ENCODE assay signal across 8 cellular contexts in the genomic region with DNA sequence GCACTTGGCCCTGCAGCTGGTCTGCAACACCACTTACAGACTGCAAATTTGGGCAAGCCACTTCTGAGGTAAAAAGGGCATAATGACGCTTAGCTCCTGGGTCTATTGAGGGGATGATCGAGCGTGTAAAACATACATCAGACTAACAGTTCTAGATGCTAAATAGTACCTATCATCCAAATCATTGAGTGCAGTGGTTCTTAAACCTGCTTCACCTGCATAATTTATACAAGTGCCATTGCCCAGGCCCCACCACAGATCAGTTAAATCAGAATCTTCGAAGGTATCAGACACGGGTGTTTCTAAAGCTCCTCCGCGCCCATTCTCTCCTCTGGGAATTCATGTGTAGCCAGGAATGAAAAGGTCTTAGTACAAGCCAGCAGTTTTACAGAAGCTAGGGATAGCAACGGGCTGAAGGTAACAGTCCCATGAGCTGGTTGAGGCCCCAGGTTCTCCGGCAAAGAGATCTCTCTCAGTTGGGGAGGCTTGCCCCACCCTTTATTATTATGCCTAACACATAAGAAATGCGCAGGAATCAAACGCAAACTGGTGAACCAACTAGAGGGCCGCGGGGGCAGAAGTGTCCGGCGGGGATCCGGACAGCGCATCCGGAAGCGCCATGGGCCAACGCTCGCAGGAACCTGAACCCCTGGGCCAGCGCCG. TPM values are rescaled to one million over a fixed set of nuclear protein-coding genes. Genes with fewer than 3 reads are reported as not detected.
DNase-seq lines count a peak whose midpoint lies in the region; ATAC-seq and TF ChIP-seq lines count a peak whose summit lies in the region.

No MANE protein-coding gene starts in this region.

- H3K36me3 ChIP-seq in MM.1S (replicated peaks; ENCODE audit: insufficient read depth, low read length) = no peaks in the 10 kb centered on the region
- H3K36me3 ChIP-seq in endocrine pancreas (ENCODE audit: control insufficient read depth, insufficient read depth, low read length) = peaks cover 4% of the 10 kb centered on the region
- peaks cover 29% of the 10 kb centered on the region for H3K36me3 ChIP-seq in osteoblast (ENCODE audit: insufficient read depth, low read length)

- H3K4me1 ChIP-seq in MM.1S (ENCODE audit: low read length) (peaks cover 5% of the 10 kb centered on the region; the same call in 1 of the 2 replicates), endocrine pancreas (ENCODE audit: control insufficient read depth, insufficient read depth, low read length) (peaks cover 10% of the 10 kb centered on the region), osteoblast (ENCODE audit: insufficient read depth, low read length) (peaks cover 40% of the 10 kb centered on the region)

- no peaks in the 10 kb centered on the region for H3K9me2 ChIP-seq in MM.1S (replicated peaks; ENCODE audit: insufficient read depth, low read length)

- peak; percentile 45 for ATAC-seq in GM21723 (IDR thresholded peaks at IDR 0.05; ENCODE audit: unreplicated experiment)

- H3K4me3 ChIP-seq in GM12865 (ENCODE audit: low read depth, low read length) (peak overlapping the region; percentile 86), MM.1S (ENCODE audit: low read length) (peak overlapping the region; percentile 88), endocrine pancreas (ENCODE audit: control insufficient read depth, insufficient read depth, low read length) (peak overlapping the region; percentile 66), osteoblast (ENCODE audit: insufficient read depth, low read length) (peak overlapping the region; percentile 82)

- H3K4me2 ChIP-seq in MM.1S (ENCODE audit: low read depth, low read length) (peak overlapping the region; percentile 64), osteoblast (ENCODE audit: insufficient read depth, low read length) (peak overlapping the region; percentile 95)

- H3K27ac ChIP-seq in MM.1S (ENCODE audit: low read length) (no peak overlapping the region; the same call in 1 of the 2 replicates), osteoblast (ENCODE audit: low read depth, low read length) (peak overlapping the region; percentile 78)

- H3K27me3 ChIP-seq in MM.1S (replicated peaks; ENCODE audit: insufficient read depth, low read length) (no peaks in the 10 kb centered on the region), endocrine pancreas (ENCODE audit: control insufficient read depth, insufficient read depth, low read length) (no peaks in the 10 kb centered on the region), osteoblast (ENCODE audit: insufficient read depth, low read length) (no peaks in the 10 kb centered on the region)

- no peaks in the 10 kb centered on the region for H4K20me1 ChIP-seq in MM.1S (ENCODE audit: insufficient read depth, low read length)
- H4K20me1 ChIP-seq in osteoblast (ENCODE audit: insufficient read depth, low read length) = peaks cover 16% of the 10 kb centered on the region

- no peaks in the 10 kb centered on the region for H3F3A ChIP-seq in MM.1S (ENCODE audit: insufficient read depth, low read length)

- H2AFZ ChIP-seq in MM.1S (ENCODE audit: low read length) (peak overlapping the region; percentile 63), osteoblast (ENCODE audit: low read length) (peak overlapping the region; percentile 79)

- TF ChIP-seq CTCF in GM12865 (IDR thresholded peaks at IDR 0.05; ENCODE audit: insufficient read depth, low read depth, low read length, missing control alignments) = no peak
- no peak for TF ChIP-seq CTCF in MM.1S (IDR thresholded peaks at IDR 0.05; ENCODE audit: low read length)
- TF ChIP-seq CTCF in osteoblast (IDR thresholded peaks at IDR 0.05; ENCODE audit: extremely low read depth, low read depth, low read length) = no peak

- no peak for DNase-seq in GM12865 (ENCODE audit: low read depth)
- no peak for DNase-seq in MM.1S
- no peak for DNase-seq in osteoblast (ENCODE audit: insufficient read length, low spot score, missing footprints)
- no peak for DNase-seq in stimulated activated CD8-positive, alpha-beta memory T cell treated with anti-CD3 and anti-CD28 coated beads, Interleukin-4, amount 100 ng/mL, for 48 hours
- DNase-seq in SHP77 (lab: John Stamatoyannopoulos, UW) = no peak
- DNase-seq in D341Med (ENCODE audit: low spot score) = no peak

- H3K9ac ChIP-seq in MM.1S (ENCODE audit: low read length) (peak overlapping the region; percentile 77), endocrine pancreas (ENCODE audit: control insufficient read depth, insufficient read depth, low read length) (peak overlapping the region; percentile 81)

- no peaks in the 10 kb centered on the region for H3K9me3 ChIP-seq in MM.1S (replicated peaks; ENCODE audit: insufficient read depth, low read length)
- H3K9me3 ChIP-seq in endocrine pancreas (ENCODE audit: control insufficient read depth, low read length) = no peaks in the 10 kb centered on the region
- H3K9me3 ChIP-seq in osteoblast (ENCODE audit: low read depth, low read length) = no peaks in the 10 kb centered on the region

- H3K79me2 ChIP-seq in MM.1S (ENCODE audit: low read length) (peaks cover 21% of the 10 kb centered on the region), osteoblast (ENCODE audit: insufficient read depth, low read length) (peaks cover 53% of the 10 kb centered on the region)

RNA-seq across cellular contexts. Expression of a gene that starts 0.7 kb away (rescaled TPM):
- 124 and 146 TPM in 2 replicates for total RNA-seq in osteoblast

RNA-seq across cellular contexts. Expression of a gene that starts 7.7 kb away (rescaled TPM):
- 17.7 and 20.6 TPM in 2 replicates for total RNA-seq in osteoblast

RNA-seq across cellular contexts. Expression of a gene that starts 10.6 kb away (rescaled TPM):
- total RNA-seq in osteoblast = 21.8 and 27.1 TPM in 2 replicates

RNA-seq across cellular contexts. Expression of a gene that starts 17.0 kb away (rescaled TPM):
- total RNA-seq in osteoblast = 23.9 and 30.9 TPM in 2 replicates

RNA-seq across cellular contexts. Expression of a gene that starts 17.5 kb away (rescaled TPM):
- total RNA-seq in osteoblast = 2.1 and 2.5 TPM in 2 replicates
